8 cellular contexts compared by ENCODE assay signal in genomic region chr6:24883618-24884017, GRCh38. TPM values are rescaled to one million over a fixed set of nuclear protein-coding genes. Genes with fewer than 3 reads are reported as not detected.
A peak's percentile ranks its signal among the peaks of the same experiment; 100 is the strongest.
DNase-seq lines count a peak whose midpoint lies in the region; ATAC-seq, FAIRE-seq and TF ChIP-seq lines count a peak whose summit lies in the region.

No MANE protein-coding gene starts in this region.

- no peak overlapping the region for H3K9ac ChIP-seq in astrocyte (ENCODE audit: low read length)

- FAIRE-seq in astrocyte (lab: Jason Lieb, UNC), result peak; percentile 39

- 0 out of 2 replicates have a peak overlapping the region, but pooled peaks have one; percentile 18 for H3K4me3 ChIP-seq in AG04450 (ENCODE audit: low read depth, low read length)
- H3K4me3 ChIP-seq in astrocyte (ENCODE audit: insufficient read depth, low read depth, low read length), result no peak overlapping the region

- H3K36me3 ChIP-seq in astrocyte (ENCODE audit: insufficient read depth, low read length), result no peaks in the 10 kb centered on the region

- H3K79me2 ChIP-seq in astrocyte (ENCODE audit: insufficient read depth, low read length), result no peaks in the 10 kb centered on the region

- H3K27me3 Mint-ChIP-seq in astrocyte (ENCODE audit: low read depth, unreplicated experiment), result no peaks in the 10 kb centered on the region

- ATAC-seq in GM19043 (IDR thresholded peaks at IDR 0.05; ENCODE audit: low read depth, unreplicated experiment), result peak; percentile 63
- peak; percentile 69 for ATAC-seq in HG03442 (IDR thresholded peaks at IDR 0.05; ENCODE audit: unreplicated experiment)
- no peak for ATAC-seq in esophagus mucosa

- peak overlapping the region; percentile 62 for H3K27ac ChIP-seq in AG04450 (ENCODE audit: low read depth, low read length)
- no peak overlapping the region for H3K27ac ChIP-seq in astrocyte (ENCODE audit: low read depth, low read length)
- no peak overlapping the region for H3K27ac ChIP-seq in RWPE1

- no peak for TF ChIP-seq CTCF in AG04450 (IDR thresholded peaks at IDR 0.05; ENCODE audit: low read depth, low read length)
- TF ChIP-seq CTCF in astrocyte (IDR thresholded peaks at IDR 0.05; ENCODE audit: insufficient read depth, low read depth, low read length), result no peak
- no peak for TF ChIP-seq CTCF in RWPE1 (conservative IDR thresholded peaks at IDR 0.05; ENCODE audit: low read depth)

- H3K27me3 ChIP-seq in AG04450 (ENCODE audit: control insufficient read depth, insufficient read depth, low read length) (no peaks in the 10 kb centered on the region), astrocyte (ENCODE audit: insufficient read depth, low read length) (no peaks in the 10 kb centered on the region)

- CTCF ChIA-PET in AG04450 (lab: Charles Lee) (interaction anchor here (1.1 to 2.1 kb wide), 6 partner anchors 11 to 187 kb away, joined by 3 to 12 read pairs (median 4); no protein-coding TSS in a partner anchor), RWPE1 (lab: Yijun Ruan, JAX) (no interaction called here)

- H3K9me3 ChIP-seq in AG04450 (ENCODE audit: control insufficient read depth, insufficient read depth, low read length) (peaks cover 2% of the 10 kb centered on the region; the same call in 1 of the 2 replicates), astrocyte (ENCODE audit: insufficient read depth, low read depth, low read length) (no peaks in the 10 kb centered on the region)

- peaks cover 3% of the 10 kb centered on the region for H3K4me1 ChIP-seq in astrocyte (ENCODE audit: insufficient read depth, low read length)

- POLR2A ChIA-PET in AG04450 (lab: Yijun Ruan, JAX), result interaction anchor here (1.0 kb wide), 1 partner anchor 27 kb away, joined by 7 read pairs; no protein-coding TSS in a partner anchor
- POLR2A ChIA-PET in RWPE1 (lab: Yijun Ruan, JAX; ENCODE audit: low non-redundant PET), result no interaction called here

- H3K36me3 Mint-ChIP-seq in astrocyte (ENCODE audit: low read depth, unreplicated experiment), result no peaks in the 10 kb centered on the region

- peak overlapping the region; percentile 37 for H3K4me2 ChIP-seq in astrocyte (ENCODE audit: low read length)

- H3K9me3 Mint-ChIP-seq in astrocyte (ENCODE audit: unreplicated experiment), result no peaks in the 10 kb centered on the region

- H4K20me1 ChIP-seq in astrocyte (ENCODE audit: insufficient read depth, low read length), result no peaks in the 10 kb centered on the region

- no peak overlapping the region for H3K4me3 Mint-ChIP-seq in astrocyte (ENCODE audit: unreplicated experiment)

- no peak overlapping the region for H3K27ac Mint-ChIP-seq in astrocyte (ENCODE audit: unreplicated experiment)

- no peak overlapping the region for H2AFZ ChIP-seq in astrocyte (ENCODE audit: low read depth, low read length)

- DNase-seq in AG04450 (ENCODE audit: low read depth, low spot score), result peak; percentile 80
- peak; percentile 78 for DNase-seq in astrocyte (ENCODE audit: low read depth)
- no peak for DNase-seq in DMS79 treated with DMSO at 0.1 percent for 48 hours (lab: John Stamatoyannopoulos, UW)
- no peak for DNase-seq in RWPE1 (ENCODE audit: low spot score)
- DNase-seq in occipital lobe (lab: John Stamatoyannopoulos, UW), result no peak

- H3K4me1 Mint-ChIP-seq in astrocyte (ENCODE audit: low read depth, unreplicated experiment), result no peaks in the 10 kb centered on the region

RNA-seq across cellular contexts. Expression of gene RIPOR2, which starts 52.1 kb away (rescaled TPM):
- 7.3 TPM in 2 replicates for polyA plus RNA-seq in AG04450 (2011; rRNA removed)
- polyA minus RNA-seq in AG04450 (2011; rRNA and poly(A)+ RNA removed), result 10.6 and 10.9 TPM in 2 replicates
- 0.29 and 0.95 TPM in 2 replicates for total RNA-seq in astrocyte
- total RNA-seq in occipital lobe, result 17.8 TPM
- total RNA-seq in esophagus mucosa, result 2.1 TPM

Comparison
In these comparisons a context has a peak if more than half of its experiments do, and no peak if none do; other contexts are left out.
1. DNase-seq: peak in AG04450 (single experiment) and astrocyte (single experiment); none in DMS79 treated with DMSO at 0.1 percent for 48 hours (single experiment), RWPE1 (single experiment) and occipital lobe (single experiment).